In the genomic region with DNA sequence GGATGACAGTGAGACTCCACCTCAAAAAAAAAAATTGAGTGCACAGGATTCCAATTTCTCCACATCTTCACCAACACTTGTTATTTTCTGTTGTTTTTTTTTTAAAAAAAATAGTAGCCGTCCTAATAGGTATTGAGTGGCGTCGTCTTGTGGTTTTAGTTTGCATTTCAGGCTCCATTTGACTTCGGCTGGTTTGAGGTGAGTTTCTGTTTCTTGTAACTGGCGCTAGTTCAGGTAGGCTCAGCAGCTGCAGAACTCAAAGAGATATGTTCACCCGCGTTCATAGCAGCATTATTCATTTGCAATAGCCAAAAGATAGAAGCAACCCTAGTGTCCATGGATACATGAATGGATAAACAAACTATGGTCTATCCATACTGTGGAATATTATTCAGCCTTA, we compare ENCODE assay signal across 15 cellular contexts. TPM values are rescaled to one million over a fixed set of nuclear protein-coding genes. Genes with fewer than 3 reads are reported as not detected.
A peak's percentile ranks its signal among the peaks of the same experiment; 100 is the strongest.
DNase-seq lines count a peak whose midpoint lies in the region; ATAC-seq and TF ChIP-seq lines count a peak whose summit lies in the region.
"Had no signal": no experiment of that assay in that cellular context is flagged by ENCODE, and none has a peak within 500 bp of the region (broad histone marks: within the 10 kb centered on the region; RNA-seq: fewer than 3 reads in every experiment).

No MANE protein-coding gene starts in this region.

- peak overlapping the region; percentile 18 for H3K27ac Mint-ChIP-seq in activated naive CD4-positive, alpha-beta T cell treated with anti-CD3 and anti-CD28 coated beads, Interleukin-2, amount 50 U/mL, for 24 hours
- H3K27ac Mint-ChIP-seq in activated T-helper 17 cell treated with anti-CD3 and anti-CD28 coated beads, Interleukin-2, amount 50 U/mL, for 72 hours: no peak overlapping the region
- H3K27ac Mint-ChIP-seq: activated naive CD8-positive, alpha-beta T cell treated with anti-CD3 and anti-CD28 coated beads, Interleukin-2, amount 10 ng/mL, durations not matched to agents 7 days and 5 days had no signal

- 80 to 91% methylated on average over 7 of the region's 7 CpGs for WGBS in sigmoid colon, 2 donors

- in situ Hi-C loops in G401 (cut with HindIII; ENCODE audit: low sequenced_read_pairs): no loop called here

- 0 out of 2 replicates have a peak overlapping the region, but pooled peaks have one; percentile 23 for H2AFZ ChIP-seq in MM.1S (ENCODE audit: low read length)

- H3K36me3 ChIP-seq in MM.1S (replicated peaks; ENCODE audit: insufficient read depth, low read length): no peaks in the 10 kb centered on the region
- H3K36me3 ChIP-seq in sigmoid colon: no peaks in the 10 kb centered on the region

- H3K9ac ChIP-seq in MM.1S (ENCODE audit: low read length): peak overlapping the region; percentile 57; the same call in 1 of the 2 replicates

- no peaks in the 10 kb centered on the region for H3K36me3 Mint-ChIP-seq in activated naive CD4-positive, alpha-beta T cell treated with anti-CD3 and anti-CD28 coated beads, Interleukin-2, amount 50 U/mL, for 24 hours
- no peaks in the 10 kb centered on the region for H3K36me3 Mint-ChIP-seq in activated T-helper 17 cell treated with anti-CD3 and anti-CD28 coated beads, Interleukin-2, amount 50 U/mL, for 72 hours (ENCODE audit: low read depth)

- no peaks in the 10 kb centered on the region for H3K27me3 Mint-ChIP-seq in activated naive CD4-positive, alpha-beta T cell treated with anti-CD3 and anti-CD28 coated beads, Interleukin-2, amount 50 U/mL, for 24 hours
- peaks cover 3% of the 10 kb centered on the region for H3K27me3 Mint-ChIP-seq in activated T-helper 17 cell treated with anti-CD3 and anti-CD28 coated beads, Interleukin-2, amount 50 U/mL, for 72 hours

- intact Hi-C loops in sigmoid colon (cut with DNase I): no loop called here

- ATAC-seq in GM21723 (IDR thresholded peaks at IDR 0.05; ENCODE audit: unreplicated experiment): peak; percentile 58
- no peak for ATAC-seq in activated T-helper 17 cell treated with anti-CD3 and anti-CD28 coated beads, Interleukin-2, amount 50 U/mL, for 72 hours (replicated peaks)
- ATAC-seq: PC-3 had no signal

- H3K9me3 ChIP-seq in MM.1S (replicated peaks; ENCODE audit: insufficient read depth, low read length) (no peaks in the 10 kb centered on the region), sigmoid colon (no peaks in the 10 kb centered on the region)

- H3K9me2 ChIP-seq in MM.1S (replicated peaks; ENCODE audit: insufficient read depth, low read length): no peaks in the 10 kb centered on the region

- H3K4me3 ChIP-seq in MM.1S (ENCODE audit: low read length) (peak overlapping the region; percentile 42), sigmoid colon (no peak overlapping the region)

- no peaks in the 10 kb centered on the region for H3K27me3 ChIP-seq in MM.1S (replicated peaks; ENCODE audit: insufficient read depth, low read length)
- H3K27me3 ChIP-seq in sigmoid colon: peaks cover 0 to 14% (median 5%) of the 10 kb centered on the region in 3 donors

- no peak for TF ChIP-seq EP300 in sigmoid colon (IDR thresholded peaks at IDR 0.05)

- peaks cover 38% of the 10 kb centered on the region for H3K4me1 ChIP-seq in MM.1S (ENCODE audit: low read length)
- no peaks in the 10 kb centered on the region for H3K4me1 ChIP-seq in sigmoid colon

- H3F3A ChIP-seq in MM.1S (ENCODE audit: insufficient read depth, low read length): peaks cover 29% of the 10 kb centered on the region

- no peaks in the 10 kb centered on the region for H3K79me2 ChIP-seq in MM.1S (ENCODE audit: low read length)

- H3K27ac ChIP-seq in MM.1S (ENCODE audit: low read length): peak overlapping the region; percentile 96
- no peak overlapping the region for H3K27ac ChIP-seq in sigmoid colon

- peak; percentile 26; the same call in 1 of the 2 replicates for TF ChIP-seq CTCF in MM.1S (IDR thresholded peaks at IDR 0.05; ENCODE audit: low read length)
- TF ChIP-seq CTCF in sigmoid colon (IDR thresholded peaks at IDR 0.05): no peak

- H3K4me1 Mint-ChIP-seq in activated naive CD4-positive, alpha-beta T cell treated with anti-CD3 and anti-CD28 coated beads, Interleukin-2, amount 50 U/mL, for 24 hours: peaks cover 46% of the 10 kb centered on the region
- H3K4me1 Mint-ChIP-seq in activated T-helper 17 cell treated with anti-CD3 and anti-CD28 coated beads, Interleukin-2, amount 50 U/mL, for 72 hours: no peaks in the 10 kb centered on the region

- no peaks in the 10 kb centered on the region for H3K9me3 Mint-ChIP-seq in activated naive CD4-positive, alpha-beta T cell treated with anti-CD3 and anti-CD28 coated beads, Interleukin-2, amount 50 U/mL, for 24 hours
- no peaks in the 10 kb centered on the region for H3K9me3 Mint-ChIP-seq in activated T-helper 17 cell treated with anti-CD3 and anti-CD28 coated beads, Interleukin-2, amount 50 U/mL, for 72 hours
- H3K9me3 Mint-ChIP-seq: activated naive CD8-positive, alpha-beta T cell treated with anti-CD3 and anti-CD28 coated beads, Interleukin-2, amount 10 ng/mL, durations not matched to agents 7 days and 5 days had no signal

- no peaks in the 10 kb centered on the region for H4K20me1 ChIP-seq in MM.1S (ENCODE audit: insufficient read depth, low read length)

- no peak overlapping the region for H3K4me3 Mint-ChIP-seq in activated naive CD4-positive, alpha-beta T cell treated with anti-CD3 and anti-CD28 coated beads, Interleukin-2, amount 50 U/mL, for 24 hours
- H3K4me3 Mint-ChIP-seq in activated T-helper 17 cell treated with anti-CD3 and anti-CD28 coated beads, Interleukin-2, amount 50 U/mL, for 72 hours: no peak overlapping the region
- H3K4me3 Mint-ChIP-seq: activated naive CD8-positive, alpha-beta T cell treated with anti-CD3 and anti-CD28 coated beads, Interleukin-2, amount 10 ng/mL, durations not matched to agents 7 days and 5 days had no signal

- DNase-seq in activated naive CD4-positive, alpha-beta T cell (lab: John Stamatoyannopoulos, UW): no peak
- peak; percentile 89 for DNase-seq in MM.1S
- DNase-seq in HuH-7 (ENCODE audit: low spot score): no peak
- DNase-seq in G401 (ENCODE audit: low spot score): no peak
- DNase-seq in sigmoid colon: no peak
- DNase-seq: activated naive CD8-positive, alpha-beta T cell treated with anti-CD3 and anti-CD28 coated beads, Interleukin-2, amount 10 ng/mL, durations not matched to agents 7 days and 5 days; DMS79; head of caudate nucleus; PC-3; stimulated activated CD4-positive, alpha-beta T cell treated with anti-CD3 and anti-CD28 coated beads, Interleukin-2, amount 100 ng/mL, for 24 hours had no signal

- no peak for TF ChIP-seq POLR2A in sigmoid colon (IDR thresholded peaks at IDR 0.05)

- H3K4me2 ChIP-seq in MM.1S (ENCODE audit: low read depth, low read length): peak overlapping the region; percentile 75

RNA-seq across cellular contexts. Expression of a gene that starts 44.7 kb away (rescaled TPM):
- total RNA-seq in G401 (2014; rRNA removed; shearing (Covaris generic)): not detected in 2 replicates
- not detected for total RNA-seq in activated T-helper 17 cell treated with anti-CD3 and anti-CD28 coated beads, Interleukin-2, amount 50 U/mL, for 72 hours
- not detected for total RNA-seq in sigmoid colon
- under 1 TPM in 1 of 3 donors, not detected in 2; 0.04 TPM for polyA plus RNA-seq in sigmoid colon
- total RNA-seq: activated naive CD8-positive, alpha-beta T cell treated with anti-CD3 and anti-CD28 coated beads, Interleukin-2, amount 10 ng/mL, durations not matched to agents 7 days and 5 days; HT1080; PC-3; T-helper 1 cell treated with Interleukin-12 subunit alpha and Interleukin-12 subunit beta and Interleukin-4 antibody, amounts not matched to agents 30 ng/mL and 1 ng/mL, for 36 hours had no signal
